ENCODE assay signal across 22 cellular contexts in genomic region chr4:70836081-70836480, GRCh38. TPM values are rescaled to one million over a fixed set of nuclear protein-coding genes. Genes with fewer than 3 reads are reported as not detected.
A peak's percentile ranks its signal among the peaks of the same experiment; 100 is the strongest.
DNase-seq lines count a peak whose midpoint lies in the region; ATAC-seq and TF ChIP-seq lines count a peak whose summit lies in the region.
"Had no signal": no experiment of that assay in that cellular context is flagged by ENCODE, and none has a peak within 500 bp of the region (broad histone marks: within the 10 kb centered on the region; RNA-seq: fewer than 3 reads in every experiment).

No MANE protein-coding gene starts in this region.

- H3K36me3 Mint-ChIP-seq in activated CD4-positive, alpha-beta T cell treated with anti-CD3 and anti-CD28 coated beads, Interleukin-2, amount 10 ng/mL, durations not matched to agents 24 days and 14 days (ENCODE audit: low read depth), result peaks cover 49% of the 10 kb centered on the region
- H3K36me3 Mint-ChIP-seq in activated T-helper 17 cell treated with anti-CD3 and anti-CD28 coated beads, Interleukin-2, amount 50 U/mL, for 72 hours (ENCODE audit: low read depth), result peaks cover 77% of the 10 kb centered on the region
- peaks cover 48% of the 10 kb centered on the region for H3K36me3 Mint-ChIP-seq in nephron (ENCODE audit: low read depth)

- 0 out of 2 replicates have a peak overlapping the region, but pooled peaks have one; percentile 96 for H3K4me2 ChIP-seq in HCT116 (ENCODE audit: low read length)

- no peaks in the 10 kb centered on the region for H3K9me2 ChIP-seq in HCT116 (ENCODE audit: insufficient read depth)
- H3K9me2 ChIP-seq: SK-N-SH had no signal

- H3K27me3 Mint-ChIP-seq in activated CD4-positive, alpha-beta T cell treated with anti-CD3 and anti-CD28 coated beads, Interleukin-2, amount 10 ng/mL, durations not matched to agents 24 days and 14 days, result no peaks in the 10 kb centered on the region
- no peaks in the 10 kb centered on the region for H3K27me3 Mint-ChIP-seq in activated T-helper 17 cell treated with anti-CD3 and anti-CD28 coated beads, Interleukin-2, amount 50 U/mL, for 72 hours
- H3K27me3 Mint-ChIP-seq in nephron (ENCODE audit: low read depth), result peaks cover 3% of the 10 kb centered on the region

- H3K27ac ChIP-seq in HCT116 (ENCODE audit: low read depth, low read length), result no peak overlapping the region
- H3K27ac ChIP-seq: ascending aorta, esophagus muscularis mucosa, gastroesophageal sphincter, GM23248, vagina had no signal

- H3K36me3 ChIP-seq in HCT116 (ENCODE audit: control insufficient read depth in 1 of 2, insufficient read depth in 2 of 2, low read length in 2 of 2), result peaks cover 32 to 42% of the 10 kb centered on the region in 2 experiments

- peaks cover 19% of the 10 kb centered on the region for H3K4me1 Mint-ChIP-seq in activated CD4-positive, alpha-beta T cell treated with anti-CD3 and anti-CD28 coated beads, Interleukin-2, amount 10 ng/mL, durations not matched to agents 24 days and 14 days
- peaks cover 13% of the 10 kb centered on the region for H3K4me1 Mint-ChIP-seq in activated T-helper 17 cell treated with anti-CD3 and anti-CD28 coated beads, Interleukin-2, amount 50 U/mL, for 72 hours
- peaks cover 12% of the 10 kb centered on the region for H3K4me1 Mint-ChIP-seq in nephron

- POLR2A ChIA-PET in HCT116 (lab: Charles Lee), result no interaction called here

- ATAC-seq in HCT116 (no peak), GM19463 (IDR thresholded peaks at IDR 0.05; ENCODE audit: unreplicated experiment) (no peak)
- ATAC-seq in activated T-helper 17 cell treated with anti-CD3 and anti-CD28 coated beads, Interleukin-2, amount 50 U/mL, for 72 hours (replicated peaks), result no peak
- ATAC-seq: gastroesophageal sphincter had no signal

- H3K9ac ChIP-seq in HCT116 (ENCODE audit: low read length), result no peak overlapping the region
- H3K9ac ChIP-seq: GM23248, SK-N-SH had no signal

- no peak for TF ChIP-seq RAD21 in HCT116 (IDR thresholded peaks at IDR 0.05; ENCODE audit: low read depth)

- H3K4me3 Mint-ChIP-seq in activated CD4-positive, alpha-beta T cell treated with anti-CD3 and anti-CD28 coated beads, Interleukin-2, amount 10 ng/mL, durations not matched to agents 24 days and 14 days, result peak overlapping the region; percentile 100
- H3K4me3 Mint-ChIP-seq in activated T-helper 17 cell treated with anti-CD3 and anti-CD28 coated beads, Interleukin-2, amount 50 U/mL, for 72 hours, result peak overlapping the region; percentile 96
- peak overlapping the region; percentile 73 to 81 (median 77) for H3K4me3 Mint-ChIP-seq in nephron

- H3K4me1 ChIP-seq in HCT116 (ENCODE audit: control insufficient read depth in 1 of 2, insufficient read depth in 2 of 2, low read length in 2 of 2), result peaks cover 3 to 15% of the 10 kb centered on the region in 2 experiments; a peak in 3 of 4 replicates
- H3K4me1 ChIP-seq: BE2C had no signal

- no peak overlapping the region for H2AFZ ChIP-seq in HCT116 (ENCODE audit: low read depth, low read length, poor library complexity, severe bottlenecking)
- H2AFZ ChIP-seq: GM23248 had no signal

- H3K79me2 ChIP-seq in HCT116 (ENCODE audit: insufficient read depth, low read length), result peaks cover 85% of the 10 kb centered on the region

- RAD21 ChIA-PET in HCT116 (lab: Charles Lee; ENCODE audit: low non-redundant PET in 1 of 2, low total read pairs in 2 of 2, uncharacterized antibody in 2 of 2, unreplicated experiment in 2 of 2), result no interaction called here

- no peak overlapping the region for H3K27ac Mint-ChIP-seq in activated CD4-positive, alpha-beta T cell treated with anti-CD3 and anti-CD28 coated beads, Interleukin-2, amount 10 ng/mL, durations not matched to agents 24 days and 14 days
- peak overlapping the region; percentile 74 for H3K27ac Mint-ChIP-seq in activated T-helper 17 cell treated with anti-CD3 and anti-CD28 coated beads, Interleukin-2, amount 50 U/mL, for 72 hours
- no peak overlapping the region for H3K27ac Mint-ChIP-seq in nephron

- intact Hi-C loops in activated CD4-positive, alpha-beta T cell treated with anti-CD3 and anti-CD28 coated beads, Interleukin-2, amount 10 ng/mL, durations not matched to agents 24 days and 14 days (cut with micrococcal nuclease), result loop anchor here (5.0 kb wide), 2 partner anchors 34 to 129 kb away; no protein-coding TSS in a partner anchor
- intact Hi-C loops in HCT116 (cut with micrococcal nuclease), result loop anchor here (5.0 kb wide), 1 partner anchor 149 kb away; the partner anchor contains the start of gene UTP3

- peaks cover 13% of the 10 kb centered on the region; the same call in 1 of the 2 replicates for H4K20me1 ChIP-seq in HCT116 (ENCODE audit: insufficient read depth)

- H3K9me3 Mint-ChIP-seq in activated CD4-positive, alpha-beta T cell treated with anti-CD3 and anti-CD28 coated beads, Interleukin-2, amount 10 ng/mL, durations not matched to agents 24 days and 14 days, result no peaks in the 10 kb centered on the region
- no peaks in the 10 kb centered on the region for H3K9me3 Mint-ChIP-seq in activated T-helper 17 cell treated with anti-CD3 and anti-CD28 coated beads, Interleukin-2, amount 50 U/mL, for 72 hours
- H3K9me3 Mint-ChIP-seq in nephron, result no peaks in the 10 kb centered on the region

- H3K4me3 ChIP-seq in HCT116 (replicated peaks in 1 of 2; ENCODE audit: low read depth in 1 of 2, low read length in 2 of 2), result no peak overlapping the region
- H3K4me3 ChIP-seq: ascending aorta, esophagus muscularis mucosa, gastroesophageal sphincter, lung, vagina had no signal

- no TSS peak for BruUV-seq in HCT116 (replicated peaks; lab: Mats Ljungman, UMichigan)

- TF ChIP-seq POLR2A in HCT116 (IDR thresholded peaks at IDR 0.05; ENCODE audit: borderline replicate concordance, extremely low read depth, insufficient read depth, insufficient read length), result no peak

- H3K9me3 ChIP-seq in HCT116 (ENCODE audit: control insufficient read depth in 1 of 2, insufficient read depth in 1 of 2, low read depth in 1 of 2, low read length in 2 of 2), result no peaks in the 10 kb centered on the region
- H3K9me3 ChIP-seq: ascending aorta, BE2C, esophagus muscularis mucosa, gastroesophageal sphincter, SK-N-SH, vagina had no signal

- TF ChIP-seq CTCF in HCT116 (IDR thresholded peaks at IDR 0.05 in 2 of 3, conservative IDR thresholded peaks at IDR 0.05 in 1 of 3; ENCODE audit: borderline replicate concordance in 1 of 3, insufficient read depth in 1 of 3, low read depth in 2 of 3, low read length in 2 of 3) (no peak), nephron (IDR thresholded peaks at IDR 0.05; ENCODE audit: unreplicated experiment in 3 of 3) (no peak)

- no peak for DNase-seq in activated CD4-positive, alpha-beta T cell treated with anti-CD3 and anti-CD28 coated beads, Interleukin-2, amount 10 ng/mL, durations not matched to agents 24 days and 14 days
- no peak for DNase-seq in activated CD4-positive, alpha-beta T cell treated with anti-CD3 and anti-CD28 coated beads, Interleukin-2, amount 50 U/mL, for 4 hours
- DNase-seq in HCT116 (ENCODE audit: low read depth, low spot score) (no peak), activated gamma-delta T cell (lab: John Stamatoyannopoulos, UW) (no peak), NCI-H345 (lab: John Stamatoyannopoulos, UW) (no peak)
- DNase-seq: activated naive CD4-positive, alpha-beta T cell; BE2C; effector CD8-positive, alpha-beta T cell; GDM1; GM23248; NCI-H1105; NCI-H2081 treated with DMSO at 0.1 percent for 48 hours; retina; SK-N-SH had no signal

- no peaks in the 10 kb centered on the region for H3K27me3 ChIP-seq in HCT116 (ENCODE audit: insufficient read depth, low read length)
- H3K27me3 ChIP-seq: ascending aorta, BE2C, esophagus muscularis mucosa, gastroesophageal sphincter, vagina had no signal

- CTCF ChIA-PET in HCT116 (lab: Charles Lee), result no interaction called here

TF ChIP-seq in HCT116, 20 proteins besides CTCF, POLR2A, EP300 and RAD21 (continues in another document):
- TF ChIP-seq TCF7L2 (IDR thresholded peaks at IDR 0.05; ENCODE audit: borderline replicate concordance, extremely low read depth, insufficient read depth, insufficient read length) (no peak), ZBTB33 (IDR thresholded peaks at IDR 0.05; ENCODE audit: extremely low read depth, insufficient replicate concordance, low read length) (no peak), EZH2 (IDR thresholded peaks at IDR 0.05) (no peak), EZH2phosphoT487 (IDR thresholded peaks at IDR 0.05; ENCODE audit: borderline replicate concordance) (no peak), SRF (IDR thresholded peaks at IDR 0.05; ENCODE audit: low read depth) (no peak), CBX3 (IDR thresholded peaks at IDR 0.05; ENCODE audit: low read depth) (no peak), POLR2AphosphoS5 (IDR thresholded peaks at IDR 0.05; ENCODE audit: low read depth, low read length) (no peak), SP1 (IDR thresholded peaks at IDR 0.05; ENCODE audit: low read depth) (no peak), EGR1 (IDR thresholded peaks at IDR 0.05; ENCODE audit: low read depth) (no peak)
- TF ChIP-seq, protein P1, sequence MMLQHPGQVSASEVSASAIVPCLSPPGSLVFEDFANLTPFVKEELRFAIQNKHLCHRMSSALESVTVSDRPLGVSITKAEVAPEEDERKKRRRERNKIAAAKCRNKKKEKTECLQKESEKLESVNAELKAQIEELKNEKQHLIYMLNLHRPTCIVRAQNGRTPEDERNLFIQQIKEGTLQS (IDR thresholded peaks at IDR 0.05), result no peak

RNA-seq across cellular contexts. Expression of gene GRSF1, which starts 3.6 kb away (rescaled TPM):
- 122 and 124 TPM in 2 replicates for total RNA-seq in activated CD4-positive, alpha-beta T cell treated with anti-CD3 and anti-CD28 coated beads, Interleukin-2, amount 10 ng/mL, durations not matched to agents 24 days and 14 days
- 131 TPM for total RNA-seq in HCT116 (2021; ENCODE audit: unreplicated experiment)
- 80.9 and 102 TPM in 2 replicates for polyA plus RNA-seq in HCT116 (2012)
- 10 to 100 TPM; 88.5 to 91.3 TPM for total RNA-seq in activated T-helper 17 cell treated with anti-CD3 and anti-CD28 coated beads, Interleukin-2, amount 50 U/mL, for 72 hours
